Comparison of ENCODE assay signal across 16 cellular contexts in the genomic region with DNA sequence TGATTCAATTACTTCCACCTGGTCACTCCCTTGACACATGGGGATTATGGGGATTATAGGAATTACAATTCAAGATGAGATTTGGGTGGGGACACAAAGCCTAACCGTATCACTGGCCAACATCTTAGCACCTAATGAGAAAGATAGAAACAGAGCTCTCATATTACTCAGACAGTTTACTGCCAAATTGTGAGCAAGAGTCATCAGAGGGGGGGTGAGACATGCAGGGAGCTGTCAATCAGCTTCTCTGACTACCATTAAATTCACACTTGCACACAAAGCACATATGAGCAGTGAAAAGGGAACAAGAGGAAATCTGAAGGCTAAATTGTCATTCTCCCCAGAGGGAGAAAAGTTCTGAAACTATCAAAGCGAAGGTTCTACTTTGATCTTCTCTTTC.
DNase-seq lines count a peak whose midpoint lies in the region; ATAC-seq and TF ChIP-seq lines count a peak whose summit lies in the region.
"Had no signal": no experiment of that assay in that cellular context is flagged by ENCODE, and none has a peak within 500 bp of the region (broad histone marks: within the 10 kb centered on the region; RNA-seq: fewer than 3 reads in every experiment).

No MANE protein-coding gene starts in this region.

- no peak overlapping the region for H3K4me2 ChIP-seq in neural progenitor cell
- H3K4me2 ChIP-seq: A549 had no signal

- H3K4me3 ChIP-seq in WERI-Rb-1 (ENCODE audit: low read depth, low read length) (peak overlapping the region; percentile 8; the same call in 1 of the 2 replicates), neural progenitor cell (no peak overlapping the region), SJCRH30 (no peak overlapping the region)
- H3K4me3 ChIP-seq: A549, GM23248 had no signal

- no peaks in the 10 kb centered on the region for H3K79me2 ChIP-seq in neural progenitor cell (ENCODE audit: low read depth)

- H3K9me3 Mint-ChIP-seq in neural progenitor cell: peaks cover 11% of the 10 kb centered on the region
- H3K9me3 Mint-ChIP-seq: CD8-positive, alpha-beta memory T cell had no signal

- no peaks in the 10 kb centered on the region for H3K36me3 Mint-ChIP-seq in neural progenitor cell
- H3K36me3 Mint-ChIP-seq: CD14-positive monocyte; CD8-positive, alpha-beta memory T cell had no signal

- no peaks in the 10 kb centered on the region for H4K20me1 ChIP-seq in neural progenitor cell (ENCODE audit: low read depth)

- peak; percentile 82 for DNase-seq in NCI-H82 (lab: John Stamatoyannopoulos, UW)
- peak; percentile 66 for DNase-seq in WERI-Rb-1
- peak; percentile 44 for DNase-seq in epithelial cell of prostate (ENCODE audit: low read depth, low spot score)
- peak; percentile 17 for DNase-seq in neural progenitor cell (ENCODE audit: low spot score)
- DNase-seq in SJCRH30: no peak
- no peak for DNase-seq in NCI-H1105 (lab: John Stamatoyannopoulos, UW)
- DNase-seq: Caco-2; CD8-positive, alpha-beta memory T cell; DND-41; GDM1; GM23248; IMR-90 had no signal

- H3F3A ChIP-seq in neural progenitor cell (ENCODE audit: low read depth): peaks cover 5% of the 10 kb centered on the region

- no peaks in the 10 kb centered on the region for H3K36me3 ChIP-seq in WERI-Rb-1
- H3K36me3 ChIP-seq in neural progenitor cell: no peaks in the 10 kb centered on the region
- no peaks in the 10 kb centered on the region for H3K36me3 ChIP-seq in SJCRH30

- no peaks in the 10 kb centered on the region for H3K27me3 ChIP-seq in WERI-Rb-1 (ENCODE audit: insufficient read depth, low read depth, severe bottlenecking)
- no peaks in the 10 kb centered on the region for H3K27me3 ChIP-seq in neural progenitor cell
- no peaks in the 10 kb centered on the region for H3K27me3 ChIP-seq in SJCRH30

- H3K4me1 Mint-ChIP-seq in neural progenitor cell: peaks cover 16% of the 10 kb centered on the region
- H3K4me1 Mint-ChIP-seq: CD14-positive monocyte; CD8-positive, alpha-beta memory T cell had no signal

- H2AFZ ChIP-seq in neural progenitor cell (replicated peaks): no peak overlapping the region
- H2AFZ ChIP-seq: GM23248 had no signal

- peaks cover 2% of the 10 kb centered on the region for H3K27me3 Mint-ChIP-seq in neural progenitor cell (ENCODE audit: insufficient read depth, low read depth)

- peak overlapping the region; percentile 15 for H3K27ac Mint-ChIP-seq in neural progenitor cell
- H3K27ac Mint-ChIP-seq: CD14-positive monocyte had no signal

- H3K9ac ChIP-seq in neural progenitor cell: no peak overlapping the region
- H3K9ac ChIP-seq: GM23248 had no signal

- ATAC-seq in GM18861 (IDR thresholded peaks at IDR 0.05; ENCODE audit: unreplicated experiment): no peak
- ATAC-seq in GM21619 (IDR thresholded peaks at IDR 0.05; ENCODE audit: unreplicated experiment): no peak
- ATAC-seq: A549 had no signal

- H3K27ac ChIP-seq in WERI-Rb-1 (0 out of 2 replicates have a peak overlapping the region, but pooled peaks have one; percentile 17), epithelial cell of prostate (no peak overlapping the region), neural progenitor cell (no peak overlapping the region), SJCRH30 (no peak overlapping the region)
- H3K27ac ChIP-seq: A549, GM23248 had no signal

- no peaks in the 10 kb centered on the region for H3K9me3 ChIP-seq in WERI-Rb-1 (ENCODE audit: severe bottlenecking)
- H3K9me3 ChIP-seq in neural progenitor cell (ENCODE audit: low read depth): no peaks in the 10 kb centered on the region
- no peaks in the 10 kb centered on the region for H3K9me3 ChIP-seq in SJCRH30 (replicated peaks)
- H3K9me3 ChIP-seq: A549, Caco-2 had no signal

- TF ChIP-seq CTCF in WERI-Rb-1 (IDR thresholded peaks at IDR 0.05; ENCODE audit: low read depth, low read length) (no peak), neural progenitor cell (IDR thresholded peaks at IDR 0.05) (no peak)

- H3K4me3 Mint-ChIP-seq in neural progenitor cell: peak overlapping the region; percentile 12
- H3K4me3 Mint-ChIP-seq: CD14-positive monocyte; CD8-positive, alpha-beta memory T cell had no signal

- H3K4me1 ChIP-seq in neural progenitor cell (no peaks in the 10 kb centered on the region), SJCRH30 (no peaks in the 10 kb centered on the region)
- H3K4me1 ChIP-seq: A549, Caco-2 had no signal

Comparison
In these comparisons a context has a peak if more than half of its experiments do, and no peak if none do; other contexts are left out.
1. DNase-seq: peak in NCI-H82 (single experiment), WERI-Rb-1 (single experiment), epithelial cell of prostate (single experiment) and neural progenitor cell (single experiment); none in SJCRH30 (0 of 2) and NCI-H1105 (single experiment).